In genomic region chr5:160289356-160289651, GRCh38 we compare ENCODE assay signal across 1 cellular context.
TF ChIP-seq lines count a peak whose summit lies in the region.

No MANE protein-coding gene starts in this region.

TF ChIP-seq in GM12878, 131 proteins besides CTCF, POLR2A, EP300 and RAD21 (continued from another document):
- TF ChIP-seq BCLAF1 (IDR thresholded peaks at IDR 0.05): no peak
TF ChIP-seq in GM12878: peak in this region for 1.
